In the genomic region with DNA sequence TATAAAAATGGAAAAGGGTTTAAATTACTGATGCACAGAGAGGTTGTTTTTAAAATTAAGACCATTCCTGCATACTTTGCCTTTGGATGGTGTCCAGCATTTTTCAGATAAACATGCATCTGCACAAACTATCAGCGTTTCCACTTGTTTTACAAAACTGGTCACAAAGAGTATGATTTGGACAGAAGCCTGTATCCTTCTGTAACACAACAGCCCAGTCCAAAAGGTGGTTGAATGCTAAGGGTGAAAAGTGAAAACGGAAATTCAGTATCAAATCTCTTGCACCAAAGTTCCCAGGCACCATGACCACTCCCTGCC, we compare ENCODE assay signal across 15 cellular contexts. TPM values are rescaled to one million over a fixed set of nuclear protein-coding genes. Genes with fewer than 3 reads are reported as not detected.
A peak's percentile ranks its signal among the peaks of the same experiment; 100 is the strongest.
DNase-seq lines count a peak whose midpoint lies in the region; ATAC-seq and TF ChIP-seq lines count a peak whose summit lies in the region.
"Had no signal": no experiment of that assay in that cellular context is flagged by ENCODE, and none has a peak within 500 bp of the region (broad histone marks: within the 10 kb centered on the region; RNA-seq: fewer than 3 reads in every experiment).

No MANE protein-coding gene starts in this region.

- WGBS in endodermal cell (ENCODE audit: insufficient coverage in 1 of 2, insufficient read length in 1 of 2), 2 experiments = 93% methylated on average over 2 of the region's 2 CpGs; no CpG with 5 or more reads in 1 of the 2 experiments

- H3K4me1 ChIP-seq in endodermal cell (ENCODE audit: control insufficient read depth, insufficient read depth, low read length) = peaks cover 5% of the 10 kb centered on the region

- no peaks in the 10 kb centered on the region for H3K27me3 ChIP-seq in endodermal cell (ENCODE audit: control insufficient read depth, insufficient read depth, low read length, poor library complexity, severe bottlenecking)
- H3K27me3 ChIP-seq: stomach had no signal

- ATAC-seq in stimulated activated naive CD8-positive, alpha-beta T cell treated with anti-CD3 and anti-CD28 coated beads, Interleukin-15, Interleukin-2, amounts not matched to agents 100 U/mL and 50 U/mL, for 24 hours = no peak
- ATAC-seq in HG02938 (IDR thresholded peaks at IDR 0.05; ENCODE audit: unreplicated experiment) = no peak
- ATAC-seq in HG03439 (IDR thresholded peaks at IDR 0.05; ENCODE audit: unreplicated experiment) = no peak

- no peaks in the 10 kb centered on the region for H3K36me3 Mint-ChIP-seq in stimulated activated naive CD8-positive, alpha-beta T cell treated with anti-CD3 and anti-CD28 coated beads, Interleukin-15, Interleukin-2, amounts not matched to agents 100 ng/mL and 50 ng/mL, for 24 hours (ENCODE audit: low read depth)
- no peaks in the 10 kb centered on the region for H3K36me3 Mint-ChIP-seq in endodermal cell (ENCODE audit: low read depth)
- H3K36me3 Mint-ChIP-seq: brain had no signal

- no peaks in the 10 kb centered on the region for H3K36me3 ChIP-seq in endodermal cell (ENCODE audit: control insufficient read depth, insufficient read depth, low read length)
- H3K36me3 ChIP-seq: stomach had no signal

- no peak overlapping the region for H3K4me3 ChIP-seq in endodermal cell (ENCODE audit: low read length)
- H3K4me3 ChIP-seq: stomach had no signal

- no peak for DNase-seq in stimulated activated naive CD8-positive, alpha-beta T cell treated with anti-CD3 and anti-CD28 coated beads, Interleukin-15, Interleukin-2, amounts not matched to agents 100 U/mL and 50 U/mL, for 24 hours
- peak; percentile 21 for DNase-seq in endodermal cell
- DNase-seq in lung microvascular endothelial cell (ENCODE audit: low read depth in 2 of 2) = peak; percentile 33 to 88
- no peak for DNase-seq in NOMO-1 (lab: John Stamatoyannopoulos, UW; ENCODE audit: unreplicated experiment in 2 of 2)
- no peak for DNase-seq in SW480 (ENCODE audit: low spot score)
- DNase-seq: activated gamma-delta T cell treated with Interleukin-2 at 50 U/mL for 16 hours, NCI-H1092 treated with DMSO at 0.1 percent for 48 hours, nephron progenitor cell, stomach had no signal

- no peak overlapping the region for H3K27ac ChIP-seq in endodermal cell (ENCODE audit: low read depth, low read length)
- H3K27ac ChIP-seq: KMS-11, stomach had no signal

- no peak for TF ChIP-seq CTCF in endodermal cell (conservative IDR thresholded peaks at IDR 0.05)

- no peaks in the 10 kb centered on the region for H3K27me3 Mint-ChIP-seq in stimulated activated naive CD8-positive, alpha-beta T cell treated with anti-CD3 and anti-CD28 coated beads, Interleukin-15, Interleukin-2, amounts not matched to agents 100 ng/mL and 50 ng/mL, for 24 hours
- H3K27me3 Mint-ChIP-seq in endodermal cell (ENCODE audit: insufficient read depth) = peaks cover 3% of the 10 kb centered on the region
- H3K27me3 Mint-ChIP-seq: activated CD8-positive, alpha-beta T cell treated with anti-CD3 and anti-CD28 coated beads for 36 hours had no signal

- peaks cover 83% of the 10 kb centered on the region for H3K4me1 Mint-ChIP-seq in stimulated activated naive CD8-positive, alpha-beta T cell treated with anti-CD3 and anti-CD28 coated beads, Interleukin-15, Interleukin-2, amounts not matched to agents 100 ng/mL and 50 ng/mL, for 24 hours (ENCODE audit: low read depth)
- H3K4me1 Mint-ChIP-seq in endodermal cell = peaks cover 38% of the 10 kb centered on the region

- H3K27ac Mint-ChIP-seq in stimulated activated naive CD8-positive, alpha-beta T cell treated with anti-CD3 and anti-CD28 coated beads, Interleukin-15, Interleukin-2, amounts not matched to agents 100 ng/mL and 50 ng/mL, for 24 hours = peak overlapping the region; percentile 0
- H3K27ac Mint-ChIP-seq in endodermal cell = no peak overlapping the region
- H3K27ac Mint-ChIP-seq: nephron progenitor cell had no signal

- H3K4me3 Mint-ChIP-seq in stimulated activated naive CD8-positive, alpha-beta T cell treated with anti-CD3 and anti-CD28 coated beads, Interleukin-15, Interleukin-2, amounts not matched to agents 100 ng/mL and 50 ng/mL, for 24 hours = no peak overlapping the region
- no peak overlapping the region for H3K4me3 Mint-ChIP-seq in endodermal cell
- H3K4me3 Mint-ChIP-seq: nephron progenitor cell had no signal

- no peaks in the 10 kb centered on the region for H3K9me3 Mint-ChIP-seq in stimulated activated naive CD8-positive, alpha-beta T cell treated with anti-CD3 and anti-CD28 coated beads, Interleukin-15, Interleukin-2, amounts not matched to agents 100 ng/mL and 50 ng/mL, for 24 hours
- no peaks in the 10 kb centered on the region for H3K9me3 Mint-ChIP-seq in endodermal cell
- H3K9me3 Mint-ChIP-seq: activated CD8-positive, alpha-beta T cell treated with anti-CD3 and anti-CD28 coated beads for 36 hours; brain; nephron progenitor cell had no signal

- H3K9ac ChIP-seq in endodermal cell (ENCODE audit: extremely low read depth, low read length, poor library complexity, severe bottlenecking) = no peak overlapping the region
- H3K9ac ChIP-seq: KMS-11 had no signal

- no peaks in the 10 kb centered on the region for H3K9me3 ChIP-seq in endodermal cell (ENCODE audit: control insufficient read depth, low read length)
- H3K9me3 ChIP-seq: stomach had no signal

RNA-seq across cellular contexts. Expression of gene DOCK9, which starts 21.7 kb away (rescaled TPM):
- total RNA-seq in endodermal cell (10 to 100 TPM; 15.6 to 22.5 TPM), lung microvascular endothelial cell (251 and 480 TPM in 2 replicates)
- 9.8 TPM for polyA plus RNA-seq in endodermal cell (2013, experiment 1 of 2)
- polyA plus RNA-seq in endodermal cell (2013, experiment 2 of 2) = 10.9 TPM

Comparison
In these comparisons a context has a peak if more than half of its experiments do, and no peak if none do; other contexts are left out.
1. DNase-seq: peak in endodermal cell (single experiment) and lung microvascular endothelial cell (2 of 2); none in stimulated activated naive CD8-positive, alpha-beta T cell treated with anti-CD3 and anti-CD28 coated beads, Interleukin-15, Interleukin-2, amounts not matched to agents 100 U/mL and 50 U/mL, for 24 hours (single experiment), NOMO-1 (0 of 2) and SW480 (single experiment).
2. RNA of gene DOCK9, which starts 21.7 kb away (total RNA-seq): 251 to 480 TPM in lung microvascular endothelial cell; 15.6 to 22.5 TPM in endodermal cell; every median in the first group is over 10 times any median in the second.